In genomic region chr7:23279819-23280525, GRCh38 we compare ENCODE assay signal across 39 cellular contexts.
"Had no signal": no experiment of that assay in that cellular context is flagged by ENCODE, and none has a peak within 500 bp of the region (broad histone marks: within the 10 kb centered on the region; RNA-seq: fewer than 3 reads in every experiment).

No MANE protein-coding gene starts in this region.

- H3K9me3 Mint-ChIP-seq: activated naive CD4-positive, alpha-beta T cell treated with anti-CD3 and anti-CD28 coated beads for 36 hours; activated naive CD4-positive, alpha-beta T cell treated with anti-CD3 and anti-CD28 coated beads, Interleukin-2, amount 10 ng/mL, durations not matched to agents 7 days and 5 days; activated naive CD4-positive, alpha-beta T cell treated with anti-CD3 and anti-CD28 coated beads, Interleukin-2, amount 50 U/mL, for 24 hours; activated naive CD4-positive, alpha-beta T cell treated with anti-CD3 and anti-CD28 coated beads, Interleukin-2, amount 50 U/mL, for 72 hours; activated naive CD8-positive, alpha-beta T cell treated with anti-CD3 and anti-CD28 coated beads for 36 hours; activated naive CD8-positive, alpha-beta T cell treated with anti-CD3 and anti-CD28 coated beads, Interleukin-2, amount 10 ng/mL, durations not matched to agents 7 days and 5 days; activated naive CD8-positive, alpha-beta T cell treated with anti-CD3 and anti-CD28 coated beads, Interleukin-2, amount 50 U/mL, for 24 hours; activated T-cell treated with anti-CD3 and anti-CD28 coated beads, Interleukin-2, amount 50 U/mL, for 24 hours; activated T-cell treated with anti-CD3 and anti-CD28 coated beads, Interleukin-2, amount 50 U/mL, for 4 hours; activated T-cell treated with anti-CD3 and anti-CD28 coated beads, Interleukin-2, amount 50 U/mL, for 72 hours; activated T-helper 1 cell treated with anti-CD3 and anti-CD28 coated beads, Interleukin-12 subunit alpha, Interleukin-12 subunit beta, Interleukin-2, Interleukin-4 antibody, amounts not matched to agents 30 ng/mL and 10 ng/mL and 1 ng/mL, durations not matched to agents 14 hours and 24 hours and 36 hours; activated T-helper 17 cell treated with anti-CD3 and anti-CD28 coated beads, Interleukin-2, amount 50 U/mL, for 72 hours; activated T-helper 2 cell treated with anti-CD3 and anti-CD28 coated beads, Interferon-gamma antibody, Interleukin-2, Interleukin-4, amounts not matched to agents 10 μg/mL and 5 μg/mL and 100 μg/mL, durations not matched to agents 14 hours and 24 hours and 36 hours; central memory CD8-positive, alpha-beta T cell had no signal

- H3K27me3 ChIP-seq: adrenal gland, ascending aorta, body of pancreas, brain microvascular endothelial cell, breast epithelium, cardiac muscle cell had no signal

- H3K4me3 Mint-ChIP-seq: activated naive CD4-positive, alpha-beta T cell treated with anti-CD3 and anti-CD28 coated beads for 36 hours; activated naive CD4-positive, alpha-beta T cell treated with anti-CD3 and anti-CD28 coated beads, Interleukin-2, amount 10 ng/mL, durations not matched to agents 7 days and 5 days; activated naive CD4-positive, alpha-beta T cell treated with anti-CD3 and anti-CD28 coated beads, Interleukin-2, amount 50 U/mL, for 24 hours; activated naive CD8-positive, alpha-beta T cell; activated naive CD8-positive, alpha-beta T cell treated with anti-CD3 and anti-CD28 coated beads for 36 hours; activated naive CD8-positive, alpha-beta T cell treated with anti-CD3 and anti-CD28 coated beads, Interleukin-2, amount 10 ng/mL, durations not matched to agents 7 days and 5 days; activated naive CD8-positive, alpha-beta T cell treated with anti-CD3 and anti-CD28 coated beads, Interleukin-2, amount 50 U/mL, for 24 hours; activated T-cell treated with anti-CD3 and anti-CD28 coated beads, Interleukin-2, amount 50 U/mL, for 24 hours; activated T-cell treated with anti-CD3 and anti-CD28 coated beads, Interleukin-2, amount 50 U/mL, for 4 hours; activated T-cell treated with anti-CD3 and anti-CD28 coated beads, Interleukin-2, amount 50 U/mL, for 72 hours; activated T-helper 1 cell treated with anti-CD3 and anti-CD28 coated beads, Interleukin-12 subunit alpha, Interleukin-12 subunit beta, Interleukin-2, Interleukin-4 antibody, amounts not matched to agents 30 ng/mL and 10 ng/mL and 1 ng/mL, durations not matched to agents 14 hours and 24 hours and 36 hours; activated T-helper 17 cell treated with anti-CD3 and anti-CD28 coated beads, Interleukin-2, amount 50 U/mL, for 72 hours; brain; central memory CD8-positive, alpha-beta T cell had no signal

- H3K4me3 ChIP-seq: adrenal gland, ascending aorta, body of pancreas, breast epithelium, cardiac muscle cell had no signal

- ATAC-seq: activated naive CD4-positive, alpha-beta T cell treated with anti-CD3 and anti-CD28 coated beads, Interleukin-2, amount 50 U/mL, for 72 hours; activated naive CD8-positive, alpha-beta T cell treated with anti-CD3 and anti-CD28 coated beads, Interleukin-2, amount 50 U/mL, for 24 hours; activated T-cell treated with anti-CD3 and anti-CD28 coated beads, Interleukin-2, amount 50 U/mL, for 4 hours; activated T-cell treated with anti-CD3 and anti-CD28 coated beads, Interleukin-2, amount 50 U/mL, for 72 hours; activated T-helper 17 cell treated with anti-CD3 and anti-CD28 coated beads, Interleukin-2, amount 50 U/mL, for 72 hours; body of pancreas had no signal

- H3K27ac Mint-ChIP-seq: activated naive CD4-positive, alpha-beta T cell treated with anti-CD3 and anti-CD28 coated beads for 36 hours; activated naive CD4-positive, alpha-beta T cell treated with anti-CD3 and anti-CD28 coated beads, Interleukin-2, amount 10 ng/mL, durations not matched to agents 7 days and 5 days; activated naive CD4-positive, alpha-beta T cell treated with anti-CD3 and anti-CD28 coated beads, Interleukin-2, amount 50 U/mL, for 24 hours; activated naive CD4-positive, alpha-beta T cell treated with anti-CD3 and anti-CD28 coated beads, Interleukin-2, amount 50 U/mL, for 72 hours; activated naive CD8-positive, alpha-beta T cell; activated naive CD8-positive, alpha-beta T cell treated with anti-CD3 and anti-CD28 coated beads for 36 hours; activated naive CD8-positive, alpha-beta T cell treated with anti-CD3 and anti-CD28 coated beads, Interleukin-2, amount 10 ng/mL, durations not matched to agents 7 days and 5 days; activated naive CD8-positive, alpha-beta T cell treated with anti-CD3 and anti-CD28 coated beads, Interleukin-2, amount 50 U/mL, for 24 hours; activated T-cell treated with anti-CD3 and anti-CD28 coated beads, Interleukin-2, amount 50 U/mL, for 24 hours; activated T-cell treated with anti-CD3 and anti-CD28 coated beads, Interleukin-2, amount 50 U/mL, for 72 hours; activated T-helper 1 cell treated with anti-CD3 and anti-CD28 coated beads, Interleukin-12 subunit alpha, Interleukin-12 subunit beta, Interleukin-2, Interleukin-4 antibody, amounts not matched to agents 30 ng/mL and 10 ng/mL and 1 ng/mL, durations not matched to agents 14 hours and 24 hours and 36 hours; activated T-helper 17 cell treated with anti-CD3 and anti-CD28 coated beads, Interleukin-2, amount 50 U/mL, for 72 hours; activated T-helper 2 cell treated with anti-CD3 and anti-CD28 coated beads, Interferon-gamma antibody, Interleukin-2, Interleukin-4, amounts not matched to agents 10 μg/mL and 5 μg/mL and 100 μg/mL, durations not matched to agents 14 hours and 24 hours and 36 hours; brain had no signal

- H3K4me1 ChIP-seq: adrenal gland, ascending aorta, body of pancreas, breast epithelium had no signal

- H3K9me3 ChIP-seq: adrenal gland, ascending aorta, body of pancreas, breast epithelium had no signal

- H3K27ac ChIP-seq: adrenal gland, ascending aorta, body of pancreas, brain microvascular endothelial cell, breast epithelium, cardiac muscle cell had no signal

- H3K36me3 ChIP-seq: adrenal gland, brain microvascular endothelial cell, breast epithelium, cardiac muscle cell had no signal

- H3K27me3 Mint-ChIP-seq: activated naive CD4-positive, alpha-beta T cell treated with anti-CD3 and anti-CD28 coated beads, Interleukin-2, amount 10 ng/mL, durations not matched to agents 7 days and 5 days; activated naive CD4-positive, alpha-beta T cell treated with anti-CD3 and anti-CD28 coated beads, Interleukin-2, amount 50 U/mL, for 24 hours; activated naive CD8-positive, alpha-beta T cell; activated naive CD8-positive, alpha-beta T cell treated with anti-CD3 and anti-CD28 coated beads for 36 hours; activated naive CD8-positive, alpha-beta T cell treated with anti-CD3 and anti-CD28 coated beads, Interleukin-2, amount 10 ng/mL, durations not matched to agents 7 days and 5 days; activated T-cell treated with anti-CD3 and anti-CD28 coated beads, Interleukin-2, amount 50 U/mL, for 24 hours; activated T-helper 17 cell treated with anti-CD3 and anti-CD28 coated beads, Interleukin-2, amount 50 U/mL, for 72 hours; central memory CD8-positive, alpha-beta T cell had no signal

- H3K36me3 Mint-ChIP-seq: activated naive CD4-positive, alpha-beta T cell treated with anti-CD3 and anti-CD28 coated beads, Interleukin-2, amount 10 ng/mL, durations not matched to agents 7 days and 5 days; activated naive CD4-positive, alpha-beta T cell treated with anti-CD3 and anti-CD28 coated beads, Interleukin-2, amount 50 U/mL, for 24 hours; activated naive CD4-positive, alpha-beta T cell treated with anti-CD3 and anti-CD28 coated beads, Interleukin-2, amount 50 U/mL, for 72 hours; activated naive CD8-positive, alpha-beta T cell; activated naive CD8-positive, alpha-beta T cell treated with anti-CD3 and anti-CD28 coated beads for 36 hours; activated naive CD8-positive, alpha-beta T cell treated with anti-CD3 and anti-CD28 coated beads, Interleukin-2, amount 10 ng/mL, durations not matched to agents 7 days and 5 days; brain had no signal

- H3K4me1 Mint-ChIP-seq: activated naive CD4-positive, alpha-beta T cell treated with anti-CD3 and anti-CD28 coated beads, Interleukin-2, amount 10 ng/mL, durations not matched to agents 7 days and 5 days; activated T-helper 17 cell treated with anti-CD3 and anti-CD28 coated beads, Interleukin-2, amount 50 U/mL, for 72 hours; central memory CD8-positive, alpha-beta T cell had no signal

- DNase-seq: activated effector memory CD4-positive, alpha-beta T cell treated with anti-CD3 and anti-CD28 coated beads, Interleukin-2, amount 50 U/mL, for 16 hours; activated effector memory CD4-positive, alpha-beta T cell treated with Interleukin-2 at 50 U/mL for 16 hours; activated gamma-delta T cell; activated gamma-delta T cell treated with Interleukin-2 at 50 U/mL for 16 hours; activated naive CD4-positive, alpha-beta T cell; activated naive CD4-positive, alpha-beta T cell treated with anti-CD3 and anti-CD28 coated beads for 36 hours; activated naive CD4-positive, alpha-beta T cell treated with anti-CD3 and anti-CD28 coated beads, Interleukin-2, amount 10 ng/mL, durations not matched to agents 7 days and 5 days; activated naive CD4-positive, alpha-beta T cell treated with anti-CD3 and anti-CD28 coated beads, Interleukin-2, amount 50 U/mL, for 16 hours; activated naive CD4-positive, alpha-beta T cell treated with Interleukin-2 at 50 U/mL for 16 hours; activated naive CD8-positive, alpha-beta T cell treated with anti-CD3 and anti-CD28 coated beads for 36 hours; activated naive CD8-positive, alpha-beta T cell treated with anti-CD3 and anti-CD28 coated beads, Interleukin-2, amount 10 ng/mL, durations not matched to agents 7 days and 5 days; activated naive CD8-positive, alpha-beta T cell treated with anti-CD3 and anti-CD28 coated beads, Interleukin-2, amount 50 U/mL, for 24 hours; activated T-cell treated with anti-CD3 and anti-CD28 coated beads for 4 hours; activated T-cell treated with anti-CD3 and anti-CD28 coated beads, Interleukin-2, amount 50 U/mL, for 1 hour; activated T-cell treated with anti-CD3 and anti-CD28 coated beads, Interleukin-2, amount 50 U/mL, for 24 hours; activated T-cell treated with anti-CD3 and anti-CD28 coated beads, Interleukin-2, amount 50 U/mL, for 4 hours; activated T-cell treated with anti-CD3 and anti-CD28 coated beads, Interleukin-2, amount 50 U/mL, for 48 hours; activated T-cell treated with anti-CD3 and anti-CD28 coated beads, Interleukin-2, amount 50 U/mL, for 72 hours; adrenal gland; amniotic stem cell; amygdala; anterior cingulate cortex; aorta; body of pancreas; brain microvascular endothelial cell; caudate nucleus; central memory CD4-positive, alpha-beta T cell; cerebellar nuclear complex had no signal
